Comparison of ENCODE assay signal across 8 cellular contexts in genomic region chr1:26889580-26890466, GRCh38. TPM values are rescaled to one million over a fixed set of nuclear protein-coding genes. Genes with fewer than 3 reads are reported as not detected.
DNase-seq lines count a peak whose midpoint lies in the region; ATAC-seq, FAIRE-seq and TF ChIP-seq lines count a peak whose summit lies in the region.

Gene GPN2, minus strand, starts transcription at chr1:26890283. Its CDS starts 187 bp downstream, at chr1:26890096.

- peak; percentile 89 for FAIRE-seq in HTR-8/SVneo (lab: Jason Lieb, UNC)

- no peaks in the 10 kb centered on the region for H3K27me3 ChIP-seq in muscle layer of duodenum (ENCODE audit: low read depth, low read length)

- H3K4me1 ChIP-seq in muscle layer of duodenum (ENCODE audit: control insufficient read depth in 1 of 2, insufficient read depth in 2 of 2, low read length in 2 of 2) = peaks cover 12 to 19% of the 10 kb centered on the region in 2 donors

- H3K36me3 ChIP-seq in muscle layer of duodenum (ENCODE audit: control insufficient read depth in 1 of 2, insufficient read depth in 2 of 2, low read length in 2 of 2) = peaks cover 42 to 68% of the 10 kb centered on the region in 2 donors

- peak; percentile 74 for DNase-seq in Caki2 (ENCODE audit: low read depth)
- peak; percentile 82 for DNase-seq in HTR-8/SVneo (ENCODE audit: insufficient read length, low spot score)
- DNase-seq in activated T-cell treated with anti-CD3 and anti-CD28 coated beads, Interleukin-2, amount 50 U/mL, for 48 hours = peak; percentile 86 to 87
- peak; percentile 60 for DNase-seq in stimulated activated CD8-positive, alpha-beta memory T cell treated with anti-CD3 and anti-CD28 coated beads, Interleukin-7, amount 100 ng/mL, for 24 hours (ENCODE audit: low read depth)

- no peaks in the 10 kb centered on the region for H3K9me3 ChIP-seq in muscle layer of duodenum (ENCODE audit: control insufficient read depth in 1 of 2, low read length in 2 of 2)

- peak within 1 kb of the TSS; percentile 84 to 97 for H3K4me3 ChIP-seq in muscle layer of duodenum (ENCODE audit: low read depth in 1 of 2, low read length in 2 of 2)

- peak; percentile 79 for ATAC-seq in GM21367 (IDR thresholded peaks at IDR 0.05; ENCODE audit: unreplicated experiment)
- ATAC-seq in esophagus mucosa = peak; percentile 85

- in situ Hi-C loops in Caki2 (cut with HindIII; ENCODE audit: low pct_unique_long_range_greater_than_20kb, low sequenced_read_pairs) = no loop called here

- peak within 1 kb of the TSS; percentile 92 for H3K27ac ChIP-seq in muscle layer of duodenum (ENCODE audit: low read length)

TF ChIP-seq in PFSK-1, 5 proteins besides CTCF, POLR2A, EP300 and RAD21:
- TF ChIP-seq REST (IDR thresholded peaks at IDR 0.05; ENCODE audit: insufficient read depth in 1 of 2, low read depth in 2 of 2, low read length in 2 of 2) (0 out of 4 replicates have a peak, but pooled peaks of 1 of the 2 experiments have one; percentile 9), TAF1 (IDR thresholded peaks at IDR 0.05; ENCODE audit: borderline replicate concordance, insufficient read depth, low read length) (peak; percentile 84; the same call in 1 of the 2 replicates), FOXP2 (optimal IDR thresholded peaks at IDR 0.05; ENCODE audit: borderline replicate concordance, extremely low read depth, extremely low read length, insufficient read depth) (peak; percentile 51), POLR2AphosphoS5 (IDR thresholded peaks at IDR 0.05; ENCODE audit: low read depth, low read length) (peak; percentile 98), SIN3A (IDR thresholded peaks at IDR 0.05; ENCODE audit: borderline replicate concordance, insufficient read depth, low read length) (no peak)

RNA-seq across cellular contexts. Expression of gene GPN2, which starts in this region (rescaled TPM):
- total RNA-seq in Caki2 (2014; rRNA removed; shearing (Covaris generic); ENCODE audit: low replicate concordance) = 16.1 and 16.9 TPM in 2 replicates
- 44.5 TPM for polyA plus RNA-seq in PFSK-1 (2012; ENCODE audit: insufficient read length, low read depth)
- 20.0 TPM for total RNA-seq in esophagus mucosa

Comparison
In these comparisons a context has a peak if more than half of its experiments do, and no peak if none do; other contexts are left out.
1. Peak in every context shown above with its lines: DNase-seq, ATAC-seq, H3K4me3 ChIP-seq and H3K27ac ChIP-seq.